Comparison of ENCODE assay signal across 10 cellular contexts in genomic region chr6:149567846-149568585, GRCh38. TPM values are rescaled to one million over a fixed set of nuclear protein-coding genes. Genes with fewer than 3 reads are reported as not detected.
DNase-seq lines count a peak whose midpoint lies in the region; ATAC-seq and TF ChIP-seq lines count a peak whose summit lies in the region.
"Had no signal": no experiment of that assay in that cellular context is flagged by ENCODE, and none has a peak within 500 bp of the region (broad histone marks: within the 10 kb centered on the region; RNA-seq: fewer than 3 reads in every experiment).

No MANE protein-coding gene starts in this region.

- H3K4me1 ChIP-seq in Caco-2, result no peaks in the 10 kb centered on the region
- H3K4me1 ChIP-seq in naive thymus-derived CD4-positive, alpha-beta T cell (ENCODE audit: control insufficient read depth in 2 of 2, insufficient read depth in 2 of 2, low read length in 2 of 2), result peaks cover 0 to 6% of the 10 kb centered on the region in 2 donors
- H3K4me1 ChIP-seq in spleen, result peaks cover 15 to 56% (median 31%) of the 10 kb centered on the region in 6 donors
- H3K4me1 ChIP-seq: SJCRH30 had no signal

- H3K4me3 Mint-ChIP-seq in Caco-2 (ENCODE audit: unreplicated experiment), result no peak overlapping the region
- H3K4me3 Mint-ChIP-seq in activated CD4-positive, alpha-beta memory T cell treated with anti-CD3 and anti-CD28 coated beads, Interleukin-2, amount 10 ng/mL, durations not matched to agents 7 days and 5 days, result peak overlapping the region; percentile 87
- peak overlapping the region; percentile 87 to 97 (median 93) for H3K4me3 Mint-ChIP-seq in naive thymus-derived CD4-positive, alpha-beta T cell
- no peak overlapping the region for H3K4me3 Mint-ChIP-seq in MCF 10A (ENCODE audit: unreplicated experiment)

- in situ Hi-C loops in GM13977 (cut with MboI; ENCODE audit: low pct_unique_long_range_greater_than_20kb, low sequenced_read_pairs, unreplicated experiment), result no loop called here

- H3K9me3 ChIP-seq in Caco-2 (no peaks in the 10 kb centered on the region), spleen (no peaks in the 10 kb centered on the region)
- no peaks in the 10 kb centered on the region for H3K9me3 ChIP-seq in naive thymus-derived CD4-positive, alpha-beta T cell (ENCODE audit: control insufficient read depth in 2 of 3, low read length in 3 of 3)
- H3K9me3 ChIP-seq: SJCRH30 had no signal

- H3K4me1 Mint-ChIP-seq in Caco-2 (ENCODE audit: low read depth, unreplicated experiment) (no peaks in the 10 kb centered on the region), MCF 10A (ENCODE audit: insufficient read depth, unreplicated experiment) (peaks cover 7% of the 10 kb centered on the region)
- H3K4me1 Mint-ChIP-seq in activated CD4-positive, alpha-beta memory T cell treated with anti-CD3 and anti-CD28 coated beads, Interleukin-2, amount 10 ng/mL, durations not matched to agents 7 days and 5 days, result peaks cover 22% of the 10 kb centered on the region
- peaks cover 5 to 39% (median 25%) of the 10 kb centered on the region in 7 donors for H3K4me1 Mint-ChIP-seq in naive thymus-derived CD4-positive, alpha-beta T cell

- POLR2A ChIA-PET in Caco-2 (lab: Charles Lee) (no interaction called here), MCF 10A (lab: Yijun Ruan, JAX) (interaction anchor here (0.6 to 1.6 kb wide), 5 partner anchors 8 to 149 kb away, joined by 3 to 11 read pairs (median 4); partner anchors contain the start of gene PPIL4)
- POLR2A ChIA-PET in activated CD4-positive, alpha-beta memory T cell treated with anti-CD3 and anti-CD28 coated beads, Interleukin-2, amount 10 ng/mL, durations not matched to agents 7 days and 5 days (lab: Charles Lee), result interaction anchor here (1.3 to 2.8 kb wide), 2 partner anchors 23 to 149 kb away, joined by 4 to 17 read pairs; partner anchors contain the start of gene PPIL4
- POLR2A ChIA-PET in naive thymus-derived CD4-positive, alpha-beta T cell (lab: Charles Lee), result interaction anchor here (0.8 to 2.9 kb wide), 2 partner anchors 22 to 196 kb away, joined by 3 to 16 read pairs; partner anchors contain the start of gene PPIL4

- H3K27ac Mint-ChIP-seq in Caco-2 (ENCODE audit: unreplicated experiment), result no peak overlapping the region
- H3K27ac Mint-ChIP-seq in activated CD4-positive, alpha-beta memory T cell treated with anti-CD3 and anti-CD28 coated beads, Interleukin-2, amount 10 ng/mL, durations not matched to agents 7 days and 5 days, result no peak overlapping the region
- peak overlapping the region in 4 of 9 donors; percentile 28 to 90 (median 70) for H3K27ac Mint-ChIP-seq in naive thymus-derived CD4-positive, alpha-beta T cell
- no peak overlapping the region for H3K27ac Mint-ChIP-seq in MCF 10A (ENCODE audit: low read depth, unreplicated experiment)

- 71 to 81% (median 76%) methylated on average over 8 of the region's 8 CpGs for WGBS in spleen, 5 donors

- H3K36me3 Mint-ChIP-seq in Caco-2 (ENCODE audit: insufficient read depth, unreplicated experiment) (no peaks in the 10 kb centered on the region), MCF 10A (ENCODE audit: insufficient read depth, unreplicated experiment) (peaks cover 7% of the 10 kb centered on the region)
- no peaks in the 10 kb centered on the region for H3K36me3 Mint-ChIP-seq in activated CD4-positive, alpha-beta memory T cell treated with anti-CD3 and anti-CD28 coated beads, Interleukin-2, amount 10 ng/mL, durations not matched to agents 7 days and 5 days (ENCODE audit: low read depth)
- H3K36me3 Mint-ChIP-seq in naive thymus-derived CD4-positive, alpha-beta T cell, result no peaks in the 10 kb centered on the region

- H3K27me3 ChIP-seq in Caco-2 (replicated peaks; ENCODE audit: control insufficient read depth, insufficient read depth, low read length) (no peaks in the 10 kb centered on the region), spleen (replicated peaks in 1 of 7) (no peaks in the 10 kb centered on the region)
- H3K27me3 ChIP-seq in naive thymus-derived CD4-positive, alpha-beta T cell (ENCODE audit: control insufficient read depth in 2 of 2, insufficient read depth in 2 of 2, low read length in 2 of 2), result no peaks in the 10 kb centered on the region
- H3K27me3 ChIP-seq: SJCRH30 had no signal

- CTCF ChIA-PET in Caco-2 (lab: Charles Lee) (no interaction called here), MCF 10A (lab: Yijun Ruan, JAX) (interaction anchor here (0.6 kb wide), 1 partner anchor 684 kb away, joined by 3 read pairs; no protein-coding TSS in a partner anchor)
- CTCF ChIA-PET in activated CD4-positive, alpha-beta memory T cell treated with anti-CD3 and anti-CD28 coated beads, Interleukin-2, amount 10 ng/mL, durations not matched to agents 7 days and 5 days (lab: Charles Lee), result interaction anchor here (1.0 kb wide), 1 partner anchor 22 kb away, joined by 3 read pairs; the partner anchor contains the start of gene PPIL4
- CTCF ChIA-PET in naive thymus-derived CD4-positive, alpha-beta T cell (lab: Charles Lee), result no interaction called here

- H3K36me3 ChIP-seq in Caco-2 (ENCODE audit: control insufficient read depth, insufficient read depth, low read length) (no peaks in the 10 kb centered on the region), spleen (peaks cover 0 to 6% (median 3%) of the 10 kb centered on the region in 6 donors)
- peaks cover 0 to 12% (median 0%) of the 10 kb centered on the region in 3 experiments for H3K36me3 ChIP-seq in naive thymus-derived CD4-positive, alpha-beta T cell (ENCODE audit: control insufficient read depth in 2 of 3, insufficient read depth in 3 of 3, low read length in 3 of 3)

- no peak for DNase-seq in Caco-2
- DNase-seq in GM13977 (ENCODE audit: low spot score), result peak; percentile 37
- no peak for DNase-seq in activated CD4-positive, alpha-beta memory T cell treated with anti-CD3 and anti-CD28 coated beads, Interleukin-2, amount 10 ng/mL, durations not matched to agents 7 days and 5 days
- DNase-seq in naive thymus-derived CD4-positive, alpha-beta T cell, result no peak
- no peak for DNase-seq in SIG-M5 (lab: John Stamatoyannopoulos, UW)
- DNase-seq in MCF 10A (ENCODE audit: unreplicated experiment), result no peak
- no peak for DNase-seq in spleen
- DNase-seq in GM03348 (ENCODE audit: low spot score), result no peak
- DNase-seq: activated CD4-positive, alpha-beta T cell treated with anti-CD3 and anti-CD28 coated beads, Interleukin-2, amount 50 U/mL, for 4 hours; SJCRH30 had no signal

- ATAC-seq in naive thymus-derived CD4-positive, alpha-beta T cell, result no peak

- TF ChIP-seq CTCF in Caco-2 (IDR thresholded peaks at IDR 0.05; ENCODE audit: insufficient read depth in 1 of 2, low read depth in 1 of 2, low read length in 1 of 2, severe bottlenecking in 1 of 2, unreplicated experiment in 1 of 2) (no peak), GM13977 (IDR thresholded peaks at IDR 0.05; ENCODE audit: extremely low read depth, insufficient read depth, missing control alignments) (no peak), MCF 10A (IDR thresholded peaks at IDR 0.05; ENCODE audit: unreplicated experiment) (no peak), spleen (IDR thresholded peaks at IDR 0.05 in 8 of 11, conservative IDR thresholded peaks at IDR 0.05 in 3 of 11) (no peak)

- no peak for TF ChIP-seq POLR2A in spleen (IDR thresholded peaks at IDR 0.05)

- H3K4me3 ChIP-seq in Caco-2 (ENCODE audit: low read depth, low read length) (no peak overlapping the region), spleen (peak overlapping the region in 2 of 8 donors; percentile 87 to 97)
- H3K4me3 ChIP-seq in naive thymus-derived CD4-positive, alpha-beta T cell (ENCODE audit: low read length), result no peak overlapping the region

- BruUV-seq in Caco-2 (replicated peaks; lab: Mats Ljungman, UMichigan) (TSS peak; percentile 61), MCF 10A (replicated peaks; lab: Mats Ljungman, UMichigan) (no TSS peak)

- H3K9me3 Mint-ChIP-seq in Caco-2 (ENCODE audit: unreplicated experiment) (no peaks in the 10 kb centered on the region), MCF 10A (ENCODE audit: unreplicated experiment) (no peaks in the 10 kb centered on the region)
- H3K9me3 Mint-ChIP-seq in activated CD4-positive, alpha-beta memory T cell treated with anti-CD3 and anti-CD28 coated beads, Interleukin-2, amount 10 ng/mL, durations not matched to agents 7 days and 5 days, result no peaks in the 10 kb centered on the region
- peaks cover 0 to 1% (median 0%) of the 10 kb centered on the region in 11 donors for H3K9me3 Mint-ChIP-seq in naive thymus-derived CD4-positive, alpha-beta T cell

- H3K27me3 Mint-ChIP-seq in Caco-2 (ENCODE audit: insufficient read depth, unreplicated experiment) (no peaks in the 10 kb centered on the region), MCF 10A (ENCODE audit: insufficient read depth, unreplicated experiment) (no peaks in the 10 kb centered on the region)
- H3K27me3 Mint-ChIP-seq in activated CD4-positive, alpha-beta memory T cell treated with anti-CD3 and anti-CD28 coated beads, Interleukin-2, amount 10 ng/mL, durations not matched to agents 7 days and 5 days, result peaks cover 4% of the 10 kb centered on the region
- peaks cover 0 to 3% (median 0%) of the 10 kb centered on the region in 5 donors for H3K27me3 Mint-ChIP-seq in naive thymus-derived CD4-positive, alpha-beta T cell

- no peak overlapping the region for H3K27ac ChIP-seq in naive thymus-derived CD4-positive, alpha-beta T cell (ENCODE audit: low read depth, low read length)
- no peak overlapping the region for H3K27ac ChIP-seq in spleen
- H3K27ac ChIP-seq: SJCRH30 had no signal

- intact Hi-C loops in Caco-2 (cut with micrococcal nuclease; ENCODE audit: unreplicated experiment) (loop anchor here (5.0 to 10.0 kb wide), 2 partner anchors 139 to 297 kb away; partner anchors contain the start of gene LRP11), MCF 10A (cut with micrococcal nuclease) (no loop called here), spleen (cut with DNase I; ENCODE audit: low total_unique reads) (loop anchor here (10.0 kb wide), 1 partner anchor 147 kb away; the partner anchor contains the start of gene LATS1)
- intact Hi-C loops in naive thymus-derived CD4-positive, alpha-beta T cell (cut with micrococcal nuclease), result loop anchor here (2.0 to 5.0 kb wide), 7 partner anchors 15 to 1884 kb away; partner anchors contain the start of genes ZBTB2 (in 2 of the 2), RMND1 (in 1 of the 2) and ULBP3 (in 1 of the 2)

RNA-seq across cellular contexts. Expression of gene GINM1, which starts 1.8 kb away (rescaled TPM):
- 29.6 and 34.9 TPM in 2 replicates for total RNA-seq in Caco-2 (2022)
- total RNA-seq in activated CD4-positive, alpha-beta memory T cell treated with anti-CD3 and anti-CD28 coated beads, Interleukin-2, amount 10 ng/mL, durations not matched to agents 7 days and 5 days, result 10 to 100 TPM; 18.1 to 18.4 TPM
- total RNA-seq in naive thymus-derived CD4-positive, alpha-beta T cell, result 10 to 100 TPM; 14.4 to 27.3 (median 19.9) TPM
- 10 to 100 TPM; 24.6 to 25.4 TPM for polyA plus RNA-seq in naive thymus-derived CD4-positive, alpha-beta T cell
- 27.7 and 29.6 TPM in 2 replicates for total RNA-seq in MCF 10A (2022)
- total RNA-seq in spleen, result 10 to 100 TPM; 28.4 to 47.7 (median 37.6) TPM
- 10 to 100 TPM; 16.7 to 25.2 (median 21.8) TPM for polyA plus RNA-seq in spleen

RNA-seq across cellular contexts. Expression of gene PPIL4, which starts 22.2 kb away (rescaled TPM):
- 28.3 and 28.4 TPM in 2 replicates for total RNA-seq in Caco-2 (2022)
- 10 to 100 TPM; 17.0 to 18.3 TPM for total RNA-seq in activated CD4-positive, alpha-beta memory T cell treated with anti-CD3 and anti-CD28 coated beads, Interleukin-2, amount 10 ng/mL, durations not matched to agents 7 days and 5 days
- 10 to 100 TPM; 21.0 to 42.9 (median 35.7) TPM for total RNA-seq in naive thymus-derived CD4-positive, alpha-beta T cell
- 10 to 100 TPM; 15.3 to 16.3 TPM for polyA plus RNA-seq in naive thymus-derived CD4-positive, alpha-beta T cell
- 37.2 and 47.7 TPM in 2 replicates for total RNA-seq in MCF 10A (2022)
- total RNA-seq in spleen, result 10 to 100 TPM; 24.8 to 36.8 (median 30.7) TPM
- 10 to 100 TPM; 14.7 to 18.5 (median 16.8) TPM for polyA plus RNA-seq in spleen

Comparison
In these comparisons a context has a peak if more than half of its experiments do, and no peak if none do; other contexts are left out.
1. H3K4me3 Mint-ChIP-seq: peak in activated CD4-positive, alpha-beta memory T cell treated with anti-CD3 and anti-CD28 coated beads, Interleukin-2, amount 10 ng/mL, durations not matched to agents 7 days and 5 days (single experiment) and naive thymus-derived CD4-positive, alpha-beta T cell (10 of 10); none in Caco-2 (single experiment) and MCF 10A (single experiment).
2. CTCF ChIA-PET loops: an anchor here in activated CD4-positive, alpha-beta memory T cell treated with anti-CD3 and anti-CD28 coated beads, Interleukin-2, amount 10 ng/mL, durations not matched to agents 7 days and 5 days (1.0 kb wide) and MCF 10A (0.6 kb wide); none called in Caco-2 and naive thymus-derived CD4-positive, alpha-beta T cell.